ENCODE assay signal across 8 cellular contexts in genomic region chr20:23734449-23734848, GRCh38. TPM values are rescaled to one million over a fixed set of nuclear protein-coding genes. Genes with fewer than 3 reads are reported as not detected.
"Had no signal": no experiment of that assay in that cellular context is flagged by ENCODE, and none has a peak within 500 bp of the region (broad histone marks: within the 10 kb centered on the region; RNA-seq: fewer than 3 reads in every experiment).

No MANE protein-coding gene starts in this region.

RNA-seq across cellular contexts. Expression of gene CST1, which starts 16.3 kb away (rescaled TPM):
- total RNA-seq: LHCN-M2, MCF 10A, NCI-H460, OCI-LY7, Peyer's patch, Right ventricle myocardium inferior, SJCRH30 had no signal
- polyA plus RNA-seq: SK-N-SH had no signal

RNA-seq across cellular contexts. Expression of gene CST4, which starts 45.6 kb away (rescaled TPM):
- total RNA-seq: LHCN-M2, MCF 10A, OCI-LY7, Peyer's patch, Right ventricle myocardium inferior, SJCRH30 had no signal
- polyA plus RNA-seq: SK-N-SH had no signal
